Comparison of ENCODE assay signal across 9 cellular contexts in genomic region chrX:41705680-41706374, GRCh38. TPM values are rescaled to one million over a fixed set of nuclear protein-coding genes. Genes with fewer than 3 reads are reported as not detected.
A peak's percentile ranks its signal among the peaks of the same experiment; 100 is the strongest.
DNase-seq lines count a peak whose midpoint lies in the region; ATAC-seq, FAIRE-seq and TF ChIP-seq lines count a peak whose summit lies in the region.
"Had no signal": no experiment of that assay in that cellular context is flagged by ENCODE, and none has a peak within 500 bp of the region (broad histone marks: within the 10 kb centered on the region; RNA-seq: fewer than 3 reads in every experiment).

No MANE protein-coding gene starts in this region.

- POLR2A ChIA-PET in H1 (lab: Charles Lee; ENCODE audit: partially characterized antibody) = no interaction called here

- H2BK12ac ChIP-seq in H1 (ENCODE audit: low read depth, low read length) = no peak overlapping the region

- no peak overlapping the region for H3K27ac ChIP-seq in H1 (ENCODE audit: low read depth, low read length)
- H3K27ac ChIP-seq: pancreas had no signal

- no peak overlapping the region for H2BK20ac ChIP-seq in H1 (ENCODE audit: low read length)

- CTCF ChIA-PET in H1 (lab: Charles Lee; ENCODE audit: partially characterized antibody) = no interaction called here

- H2BK120ac ChIP-seq in H1 (replicated peaks; ENCODE audit: low read depth, low read length) = no peak overlapping the region

- H4K20me1 ChIP-seq in H1 (replicated peaks in 1 of 2; ENCODE audit: control insufficient read depth in 1 of 2, insufficient read depth in 2 of 2, low read length in 2 of 2) = no peaks in the 10 kb centered on the region

- WGBS in H1 (ENCODE audit: extremely low coverage in 1 of 2, insufficient coverage in 1 of 2, insufficient read length in 1 of 2, insufficient replicate concordance in 2 of 2, low coverage in 1 of 2, low lambda C conversion rate in 2 of 2, missing lambda C conversion rate in 1 of 2), 2 experiments = 90% methylated on average over 2 of the region's 3 CpGs; no CpG with 5 or more reads in 1 of the 2 experiments

- TF ChIP-seq POLR2A in H1 (IDR thresholded peaks at IDR 0.05; ENCODE audit: control extremely low read depth in 1 of 2, low read depth in 2 of 2, low read length in 2 of 2) = no peak

- no peak overlapping the region for H3K9ac ChIP-seq in H1 (replicated peaks in 1 of 4; ENCODE audit: extremely low read depth in 1 of 4, low read depth in 3 of 4, low read length in 3 of 4)

- H3K18ac ChIP-seq in H1 (ENCODE audit: extremely low read depth, low read length) = no peak overlapping the region

- H3K4me2 ChIP-seq in H1 (ENCODE audit: insufficient read depth in 1 of 2, low read depth in 2 of 2, low read length in 2 of 2) = no peak overlapping the region

- no peak overlapping the region for H4K8ac ChIP-seq in H1 (ENCODE audit: extremely low read depth, insufficient read depth, low read length)

- H2BK15ac ChIP-seq in H1 (ENCODE audit: low read length) = no peak overlapping the region

- no peaks in the 10 kb centered on the region for H3K9me3 ChIP-seq in H1 (ENCODE audit: insufficient read depth in 2 of 2, low read depth in 1 of 2, low read length in 1 of 2)
- H3K9me3 ChIP-seq: pancreas had no signal

- H3K27me3 ChIP-seq in H1 (replicated peaks in 1 of 4; ENCODE audit: control insufficient read depth in 3 of 4, extremely low read depth in 1 of 4, insufficient read depth in 3 of 4, low read length in 3 of 4) = no peaks in the 10 kb centered on the region
- H3K27me3 ChIP-seq: pancreas had no signal

- H2AK5ac ChIP-seq in H1 (ENCODE audit: low read depth, low read length) = no peak overlapping the region

- no peak overlapping the region for H2AFZ ChIP-seq in H1 (ENCODE audit: low read length)

- no peak overlapping the region for H3K23ac ChIP-seq in H1 (ENCODE audit: insufficient read length)

- no peak overlapping the region for H2BK5ac ChIP-seq in H1 (ENCODE audit: low read depth, low read length)

- no peak overlapping the region for H3K4ac ChIP-seq in H1 (replicated peaks; ENCODE audit: insufficient read length, low read depth, low read length)

- H4K91ac ChIP-seq in H1 (replicated peaks; ENCODE audit: insufficient read length, low read length) = no peak overlapping the region

- no peak overlapping the region for H3K56ac ChIP-seq in H1 (replicated peaks; ENCODE audit: insufficient read length, low read depth, low read length)

- TF ChIP-seq EP300 in H1 (IDR thresholded peaks at IDR 0.05; ENCODE audit: borderline replicate concordance in 1 of 2, low read depth in 2 of 2, low read length in 2 of 2) = no peak

- no peak for TF ChIP-seq RAD21 in H1 (IDR thresholded peaks at IDR 0.05 in 1 of 2, conservative IDR thresholded peaks at IDR 0.05 in 1 of 2; ENCODE audit: low read depth in 2 of 2, low read length in 2 of 2)

- TF ChIP-seq CTCF in H1 (IDR thresholded peaks at IDR 0.05; ENCODE audit: control extremely low read depth in 1 of 3, insufficient read depth in 1 of 3, low read depth in 1 of 3, low read length in 3 of 3) (no peak), D721Med (IDR thresholded peaks at IDR 0.05; ENCODE audit: insufficient read depth, missing control alignments) (no peak)

- no peaks in the 10 kb centered on the region for H3K23me2 ChIP-seq in H1 (ENCODE audit: low read depth, low read length)

- no peaks in the 10 kb centered on the region for H3K79me1 ChIP-seq in H1 (ENCODE audit: low read depth, low read length)

- H3K14ac ChIP-seq in H1 (ENCODE audit: insufficient read length) = no peak overlapping the region

- H3K79me2 ChIP-seq in H1 (ENCODE audit: control insufficient read depth in 1 of 2, insufficient read depth in 2 of 2, low read length in 2 of 2) = no peaks in the 10 kb centered on the region

- H4K5ac ChIP-seq in H1 (ENCODE audit: insufficient read length, low read depth, low read length) = no peak overlapping the region

- H3K4me1 ChIP-seq in H1 (replicated peaks in 1 of 4; ENCODE audit: control insufficient read depth in 3 of 4, insufficient read depth in 4 of 4, low read length in 3 of 4) = peaks cover 0 to 5% (median 1%) of the 10 kb centered on the region in 4 experiments; a peak in 4 of 7 replicates
- H3K4me1 ChIP-seq: pancreas had no signal

- peak; percentile 67 for ATAC-seq in GM19468 (IDR thresholded peaks at IDR 0.05; ENCODE audit: extremely low read depth, unreplicated experiment)
- peak; percentile 91 for ATAC-seq in HG03521 (IDR thresholded peaks at IDR 0.05; ENCODE audit: unreplicated experiment)

- H3K36me3 ChIP-seq in H1 (ENCODE audit: control insufficient read depth in 2 of 4, insufficient read depth in 4 of 4, low read length in 3 of 4) = no peaks in the 10 kb centered on the region
- H3K36me3 ChIP-seq: pancreas had no signal

- H3K4me3 ChIP-seq in H1 (ENCODE audit: extremely low read depth in 1 of 4, insufficient read depth in 2 of 4, low read depth in 3 of 4, low read length in 4 of 4) = no peak overlapping the region
- H3K4me3 ChIP-seq: pancreas had no signal

- DNase-seq in GF-D8 (lab: John Stamatoyannopoulos, UW) = peak; percentile 37
- no peak for DNase-seq in H1 (ENCODE audit: low read depth in 1 of 2, low spot score in 2 of 2)
- DNase-seq in D721Med (ENCODE audit: insufficient read length, low spot score) = no peak
- no peak for DNase-seq in NCI-H1048 (lab: John Stamatoyannopoulos, UW)
- no peak for DNase-seq in NCI-H1105 treated with DMSO at 0.1 percent for 48 hours (lab: John Stamatoyannopoulos, UW)
- DNase-seq in activated effector memory CD4-positive, alpha-beta T cell treated with Interleukin-2 at 50 U/mL for 16 hours = no peak
- DNase-seq: pancreas had no signal

- FAIRE-seq in H1 (lab: Jason Lieb, UNC) (peak; percentile 55), D721Med (lab: Jason Lieb, UNC) (no peak)
- FAIRE-seq: pancreas had no signal

TF ChIP-seq in H1, 55 proteins besides CTCF, POLR2A, EP300 and RAD21:
- TF ChIP-seq USF2 (IDR thresholded peaks at IDR 0.05; ENCODE audit: low read length) (no peak), SP2 (IDR thresholded peaks at IDR 0.05; ENCODE audit: low read length) (no peak), YY1 (IDR thresholded peaks at IDR 0.05; ENCODE audit: low read depth, low read length) (no peak), KDM5A (IDR thresholded peaks at IDR 0.05; ENCODE audit: low read length) (no peak), EGR1 (IDR thresholded peaks at IDR 0.05; ENCODE audit: borderline replicate concordance, low read depth, low read length) (no peak), GABPA (IDR thresholded peaks at IDR 0.05; ENCODE audit: borderline replicate concordance, insufficient read depth, low read length) (no peak), TAF7 (optimal IDR thresholded peaks at IDR 0.05; ENCODE audit: borderline replicate concordance, low read depth, low read length) (no peak), CBX5 (IDR thresholded peaks at IDR 0.05; ENCODE audit: low read depth, low read length) (no peak), ZNF274 (IDR thresholded peaks at IDR 0.05; ENCODE audit: borderline replicate concordance, extremely low read depth, low read length) (no peak), NRF1 (IDR thresholded peaks at IDR 0.05; ENCODE audit: low read depth, low read length) (no peak), TEAD4 (IDR thresholded peaks at IDR 0.05; ENCODE audit: low read depth, low read length) (no peak)

RNA-seq across cellular contexts. Expression of gene GPR34, which starts 17.1 kb away (rescaled TPM):
- not detected in 2 replicates for total RNA-seq in H1 (2021; fragmentation: NEBNext Ultra II Directional; extraction: Animal tissue kit (Norgen Biotek cat#: 25700))
- not detected in 2 replicates for polyA plus RNA-seq in H1 (2011; rRNA removed)
- polyA plus RNA-seq in H1 (2011; cell fraction: cytosol; rRNA removed) = not detected
- polyA plus RNA-seq in H1 (2011; cell fraction: nucleus; rRNA removed) = not detected
- polyA plus RNA-seq in H1 (2012, experiment 1 of 2) = 0.13 TPM in 1 of 4 replicates, not detected in the others
- polyA plus RNA-seq in H1 (2012, experiment 2 of 2) = not detected
- not detected for polyA plus RNA-seq in H1 (2013, experiment 1 of 2)
- not detected for polyA plus RNA-seq in H1 (2013, experiment 2 of 2)
- polyA minus RNA-seq in H1 (2011; rRNA and poly(A)+ RNA removed) = not detected in 2 replicates
- not detected for polyA minus RNA-seq in H1 (2011; cell fraction: cytosol; rRNA and poly(A)+ RNA removed)
- polyA minus RNA-seq in H1 (2011; cell fraction: nucleus; rRNA and poly(A)+ RNA removed) = not detected

RNA-seq across cellular contexts. Expression of gene GPR82, which starts 18.2 kb away (rescaled TPM):
- not detected in 2 replicates for total RNA-seq in H1 (2021; fragmentation: NEBNext Ultra II Directional; extraction: Animal tissue kit (Norgen Biotek cat#: 25700))
- polyA plus RNA-seq in H1 (2011; rRNA removed) = not detected in 2 replicates
- polyA plus RNA-seq in H1 (2011; cell fraction: cytosol; rRNA removed) = not detected
- not detected for polyA plus RNA-seq in H1 (2011; cell fraction: nucleus; rRNA removed)
- not detected in 4 replicates for polyA plus RNA-seq in H1 (2012, experiment 1 of 2)
- polyA plus RNA-seq in H1 (2012, experiment 2 of 2) = not detected
- not detected for polyA plus RNA-seq in H1 (2013, experiment 1 of 2)
- polyA plus RNA-seq in H1 (2013, experiment 2 of 2) = not detected
- polyA minus RNA-seq in H1 (2011; rRNA and poly(A)+ RNA removed) = not detected in 2 replicates
- not detected for polyA minus RNA-seq in H1 (2011; cell fraction: cytosol; rRNA and poly(A)+ RNA removed)
- not detected for polyA minus RNA-seq in H1 (2011; cell fraction: nucleus; rRNA and poly(A)+ RNA removed)
